ENCODE assay signal across 10 cellular contexts in the genomic region with DNA sequence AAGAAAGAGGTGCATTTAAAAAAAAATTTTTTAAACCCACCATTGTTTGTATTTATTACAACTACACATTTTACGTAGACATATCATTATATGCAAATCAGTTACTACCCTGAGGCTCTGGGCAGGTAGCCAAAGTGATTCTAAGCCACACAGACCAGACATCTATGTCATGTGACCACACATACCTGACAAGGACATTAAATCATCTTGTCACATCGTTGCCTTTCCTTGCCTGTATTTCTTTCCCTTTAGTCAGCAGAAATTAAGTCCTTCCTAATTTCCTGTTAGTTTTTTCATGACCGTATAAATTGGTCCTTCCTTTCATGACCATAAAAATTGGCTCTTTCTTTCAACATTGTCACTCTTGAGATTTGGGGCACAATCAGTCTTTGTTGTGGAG.
"Had no signal": no experiment of that assay in that cellular context is flagged by ENCODE, and none has a peak within 500 bp of the region (broad histone marks: within the 10 kb centered on the region; RNA-seq: fewer than 3 reads in every experiment).

No MANE protein-coding gene starts in this region.

- H3K9me3 Mint-ChIP-seq: activated naive CD4-positive, alpha-beta T cell treated with anti-CD3 and anti-CD28 coated beads, Interleukin-2, amount 50 U/mL, for 24 hours had no signal

- H3K36me3 Mint-ChIP-seq: activated naive CD4-positive, alpha-beta T cell treated with anti-CD3 and anti-CD28 coated beads, Interleukin-2, amount 50 U/mL, for 24 hours had no signal

- H3K4me3 Mint-ChIP-seq: activated naive CD4-positive, alpha-beta T cell treated with anti-CD3 and anti-CD28 coated beads, Interleukin-2, amount 50 U/mL, for 24 hours had no signal

- H3K27ac Mint-ChIP-seq: activated naive CD4-positive, alpha-beta T cell treated with anti-CD3 and anti-CD28 coated beads, Interleukin-2, amount 50 U/mL, for 24 hours had no signal

- H3K4me1 Mint-ChIP-seq: activated naive CD4-positive, alpha-beta T cell treated with anti-CD3 and anti-CD28 coated beads, Interleukin-2, amount 50 U/mL, for 24 hours had no signal

- ATAC-seq: activated CD4-positive, CD25-positive, alpha-beta regulatory T cell treated with anti-CD3 and anti-CD28 coated beads, Interleukin-2, amount 50 U/mL, for 24 hours; foreskin keratinocyte; left colon had no signal

- DNase-seq: activated effector memory CD4-positive, alpha-beta T cell treated with Interleukin-2 at 50 U/mL for 16 hours; caudate nucleus; colonic mucosa; effector CD4-positive, alpha-beta T cell; foreskin keratinocyte; head of caudate nucleus; left colon; midbrain had no signal
